Comparison of ENCODE assay signal across 26 cellular contexts in the genomic region with DNA sequence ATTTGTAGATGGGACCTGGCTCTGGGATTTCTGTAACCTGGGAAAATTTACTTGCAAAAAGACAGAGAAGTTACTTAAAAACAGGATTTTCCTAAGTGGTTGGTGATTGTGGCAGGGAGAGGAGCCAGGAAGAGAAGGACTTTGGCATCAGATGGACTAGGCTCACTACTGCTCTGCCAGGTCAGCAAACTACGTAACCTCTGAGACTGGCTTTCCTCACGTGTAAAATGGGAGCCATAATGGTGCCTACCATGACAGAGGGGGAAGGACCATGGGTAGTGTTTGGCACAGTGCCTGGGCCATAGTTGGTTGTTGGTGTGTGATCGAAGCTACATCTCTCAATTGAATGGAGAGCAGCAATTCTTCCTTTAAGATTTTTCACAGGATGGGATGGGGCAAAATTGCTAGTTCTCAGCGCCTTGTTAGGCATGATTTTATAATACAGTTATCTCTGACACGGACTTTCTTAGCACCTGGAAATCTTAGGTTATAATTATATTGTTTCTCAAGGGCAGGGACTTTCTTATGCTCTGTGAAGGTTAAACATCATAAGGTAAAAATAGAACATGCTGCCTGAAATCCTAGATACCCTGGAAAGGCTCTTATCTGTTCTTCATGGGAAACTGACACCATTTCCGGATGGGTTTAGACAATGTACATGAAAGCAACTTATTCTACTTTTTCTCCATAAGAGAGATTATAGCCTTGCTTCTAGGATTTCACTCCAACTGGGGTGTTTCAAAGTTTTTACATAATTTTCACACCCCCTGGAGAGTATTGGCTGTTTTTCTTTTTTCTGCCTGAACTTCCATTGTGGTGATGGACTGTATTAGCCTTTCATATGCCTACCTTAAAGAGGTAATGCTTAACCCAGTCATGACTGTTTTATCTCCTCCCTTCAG. TPM values are rescaled to one million over a fixed set of nuclear protein-coding genes. Genes with fewer than 3 reads are reported as not detected.
DNase-seq lines count a peak whose midpoint lies in the region; ATAC-seq and TF ChIP-seq lines count a peak whose summit lies in the region.
"Had no signal": no experiment of that assay in that cellular context is flagged by ENCODE, and none has a peak within 500 bp of the region (broad histone marks: within the 10 kb centered on the region; RNA-seq: fewer than 3 reads in every experiment).

No MANE protein-coding gene starts in this region.

- 92 to 98% methylated on average over 5 to 6 of the region's 6 CpGs for WGBS in endodermal cell (ENCODE audit: insufficient coverage in 1 of 2, insufficient read length in 1 of 2), 2 experiments

- H3K4me1 Mint-ChIP-seq in GM23338 (peaks cover 93% of the 10 kb centered on the region), endodermal cell (peaks cover 81% of the 10 kb centered on the region), mesothelial cell of epicardium (peaks cover 45% of the 10 kb centered on the region)
- H3K4me1 Mint-ChIP-seq: activated CD4-positive, alpha-beta memory T cell treated with anti-CD3 and anti-CD28 coated beads, Interleukin-2, amount 10 ng/mL, durations not matched to agents 7 days and 5 days; central memory CD8-positive, alpha-beta T cell; stimulated activated memory B cell treated with anti-CD40 and anti-IgM and Interleukin-4, amounts not matched to agents 10 μg/mL and 1 μg/mL and 100 μg/mL, for 72 hours had no signal

- H3K9me3 Mint-ChIP-seq in GM23338 (no peaks in the 10 kb centered on the region; the same call in 2 of the 3 replicates), endodermal cell (no peaks in the 10 kb centered on the region), mesothelial cell of epicardium (no peaks in the 10 kb centered on the region)
- H3K9me3 Mint-ChIP-seq: activated CD4-positive, alpha-beta memory T cell treated with anti-CD3 and anti-CD28 coated beads, Interleukin-2, amount 10 ng/mL, durations not matched to agents 7 days and 5 days; activated T-helper 1 cell treated with anti-CD3 and anti-CD28 coated beads, Interleukin-12 subunit alpha, Interleukin-12 subunit beta, Interleukin-2, Interleukin-4 antibody, amounts not matched to agents 30 ng/mL and 10 ng/mL and 1 ng/mL, durations not matched to agents 14 hours and 24 hours and 36 hours; CD4-positive, alpha-beta T cell; central memory CD8-positive, alpha-beta T cell; stimulated activated memory B cell treated with anti-CD40 and anti-IgM and Interleukin-4, amounts not matched to agents 10 μg/mL and 1 μg/mL and 100 μg/mL, for 72 hours; T-helper 2 cell treated with Interferon-gamma antibody and Interleukin-4, amounts not matched to agents 5 μg/mL and 100 μg/mL, for 36 hours had no signal

- peaks cover 17% of the 10 kb centered on the region; the same call in 1 of the 2 replicates for H3F3A ChIP-seq in GM23338 (replicated peaks; ENCODE audit: low read depth)

- H3K4me3 Mint-ChIP-seq in GM23338 (peak overlapping the region; percentile 1; the same call in 1 of the 3 replicates), endodermal cell (no peak overlapping the region), mesothelial cell of epicardium (no peak overlapping the region)
- H3K4me3 Mint-ChIP-seq: activated CD4-positive, alpha-beta memory T cell treated with anti-CD3 and anti-CD28 coated beads, Interleukin-2, amount 10 ng/mL, durations not matched to agents 7 days and 5 days; activated T-helper 1 cell treated with anti-CD3 and anti-CD28 coated beads, Interleukin-12 subunit alpha, Interleukin-12 subunit beta, Interleukin-2, Interleukin-4 antibody, amounts not matched to agents 30 ng/mL and 10 ng/mL and 1 ng/mL, durations not matched to agents 14 hours and 24 hours and 36 hours; CD4-positive, alpha-beta T cell; central memory CD8-positive, alpha-beta T cell; stimulated activated memory B cell treated with anti-CD40 and anti-IgM and Interleukin-4, amounts not matched to agents 10 μg/mL and 1 μg/mL and 100 μg/mL, for 72 hours; T-helper 2 cell treated with Interferon-gamma antibody and Interleukin-4, amounts not matched to agents 5 μg/mL and 100 μg/mL, for 36 hours had no signal

- no peak overlapping the region for H3K4me3 ChIP-seq in GM23338
- no peak overlapping the region for H3K4me3 ChIP-seq in endodermal cell (ENCODE audit: low read length)
- H3K4me3 ChIP-seq: Peyer's patch, upper lobe of right lung had no signal

- peaks cover 92% of the 10 kb centered on the region for H3K4me1 ChIP-seq in GM23338 (ENCODE audit: insufficient read depth)
- peaks cover 31% of the 10 kb centered on the region for H3K4me1 ChIP-seq in endodermal cell (ENCODE audit: control insufficient read depth, insufficient read depth, low read length)
- H3K4me1 ChIP-seq: Peyer's patch had no signal

- no peaks in the 10 kb centered on the region for H4K20me1 ChIP-seq in GM23338 (replicated peaks; ENCODE audit: insufficient read depth)

- H3K79me2 ChIP-seq in GM23338 (replicated peaks; ENCODE audit: insufficient read depth), result peaks cover 92% of the 10 kb centered on the region

- no peaks in the 10 kb centered on the region for H3K9me3 ChIP-seq in endodermal cell (ENCODE audit: control insufficient read depth, low read length)
- H3K9me3 ChIP-seq: neutrophil, Peyer's patch, upper lobe of right lung had no signal

- H3K4me2 ChIP-seq in GM23338, result peak overlapping the region; percentile 77

- H3K27me3 ChIP-seq in GM23338 (ENCODE audit: insufficient read depth), result no peaks in the 10 kb centered on the region
- no peaks in the 10 kb centered on the region for H3K27me3 ChIP-seq in endodermal cell (ENCODE audit: control insufficient read depth, insufficient read depth, low read length, poor library complexity, severe bottlenecking)
- H3K27me3 ChIP-seq: Peyer's patch, upper lobe of right lung had no signal

- peaks cover 7% of the 10 kb centered on the region; the same call in 2 of the 3 replicates for H3K36me3 Mint-ChIP-seq in GM23338 (ENCODE audit: low read depth)
- H3K36me3 Mint-ChIP-seq in endodermal cell (ENCODE audit: low read depth), result peaks cover 11% of the 10 kb centered on the region
- peaks cover 2% of the 10 kb centered on the region for H3K36me3 Mint-ChIP-seq in mesothelial cell of epicardium
- H3K36me3 Mint-ChIP-seq: stimulated activated memory B cell treated with anti-CD40 and anti-IgM and Interleukin-4, amounts not matched to agents 10 μg/mL and 1 μg/mL and 100 μg/mL, for 72 hours had no signal

- peaks cover 8% of the 10 kb centered on the region for H3K27me3 Mint-ChIP-seq in GM23338 (ENCODE audit: insufficient read depth, low read depth, poor library complexity)
- no peaks in the 10 kb centered on the region for H3K27me3 Mint-ChIP-seq in endodermal cell (ENCODE audit: insufficient read depth)
- no peaks in the 10 kb centered on the region for H3K27me3 Mint-ChIP-seq in mesothelial cell of epicardium (ENCODE audit: low read depth)

- ATAC-seq in GM23338, result no peak
- no peak for ATAC-seq in stimulated activated naive CD8-positive, alpha-beta T cell treated with anti-CD3 and anti-CD28 coated beads, Interleukin-15, Interleukin-2, amounts not matched to agents 100 U/mL and 50 U/mL, for 24 hours
- ATAC-seq: stimulated activated memory B cell treated with anti-CD40 and anti-IgM and Interleukin-4, amounts not matched to agents 10 μg/mL and 1 μg/mL and 100 μg/mL, for 72 hours; upper lobe of right lung had no signal

- H3K27ac Mint-ChIP-seq in GM23338, result peak overlapping the region; percentile 54
- no peak overlapping the region for H3K27ac Mint-ChIP-seq in endodermal cell
- H3K27ac Mint-ChIP-seq in mesothelial cell of epicardium, result peak overlapping the region; percentile 43
- H3K27ac Mint-ChIP-seq: activated CD4-positive, alpha-beta memory T cell treated with anti-CD3 and anti-CD28 coated beads, Interleukin-2, amount 10 ng/mL, durations not matched to agents 7 days and 5 days; activated T-helper 1 cell treated with anti-CD3 and anti-CD28 coated beads, Interleukin-12 subunit alpha, Interleukin-12 subunit beta, Interleukin-2, Interleukin-4 antibody, amounts not matched to agents 30 ng/mL and 10 ng/mL and 1 ng/mL, durations not matched to agents 14 hours and 24 hours and 36 hours; CD4-positive, alpha-beta T cell; stimulated activated memory B cell treated with anti-CD40 and anti-IgM and Interleukin-4, amounts not matched to agents 10 μg/mL and 1 μg/mL and 100 μg/mL, for 72 hours; T-helper 2 cell treated with Interferon-gamma antibody and Interleukin-4, amounts not matched to agents 5 μg/mL and 100 μg/mL, for 36 hours had no signal

- DNase-seq in NCI-H2107 treated with DMSO at 0.1 percent for 48 hours (lab: John Stamatoyannopoulos, UW; ENCODE audit: unreplicated experiment) (peak; percentile 16), NCI-H2107 (lab: John Stamatoyannopoulos, UW) (no peak), GM23338 (ENCODE audit: low spot score) (no peak), endodermal cell (peak; percentile 3), mesothelial cell of epicardium (ENCODE audit: low spot score in 2 of 2, unreplicated experiment in 2 of 2) (no peak), NCI-H1105 treated with DMSO at 0.1 percent for 48 hours (lab: John Stamatoyannopoulos, UW) (no peak), AML-193 (lab: John Stamatoyannopoulos, UW) (no peak)
- no peak for DNase-seq in stimulated activated naive CD8-positive, alpha-beta T cell treated with anti-CD3 and anti-CD28 coated beads, Interleukin-15, Interleukin-2, amounts not matched to agents 100 U/mL and 50 U/mL, for 24 hours
- DNase-seq: 8988T; activated CD4-positive, alpha-beta memory T cell treated with anti-CD3 and anti-CD28 coated beads, Interleukin-2, amount 10 ng/mL, durations not matched to agents 7 days and 5 days; activated CD4-positive, alpha-beta T cell treated with anti-CD3 and anti-CD28 coated beads for 1 hour; activated CD8-positive, alpha-beta memory T cell treated with anti-CD3 and anti-CD28 coated beads, Interleukin-2, amount 50 U/mL, for 48 hours; activated naive CD4-positive, alpha-beta T cell treated with Interleukin-2 at 50 U/mL for 16 hours; CD4-positive, alpha-beta T cell; foreskin melanocyte; KBM-7; NCI-H1092 treated with DMSO at 0.1 percent for 48 hours; NCI-H187 treated with DMSO at 0.1 percent for 48 hours; NCI-H748 treated with DMSO at 0.1 percent for 48 hours; Peyer's patch; upper lobe of right lung had no signal

- H3K36me3 ChIP-seq in GM23338 (ENCODE audit: insufficient read depth) (no peaks in the 10 kb centered on the region), endodermal cell (ENCODE audit: control insufficient read depth, insufficient read depth, low read length) (no peaks in the 10 kb centered on the region)
- H3K36me3 ChIP-seq: neutrophil, Peyer's patch, upper lobe of right lung had no signal

- no peak overlapping the region for H2AFZ ChIP-seq in GM23338

- H3K9me2 ChIP-seq in GM23338 (ENCODE audit: insufficient read depth), result no peaks in the 10 kb centered on the region

- no peak overlapping the region for H3K9ac ChIP-seq in endodermal cell (ENCODE audit: extremely low read depth, low read length, poor library complexity, severe bottlenecking)

- TF ChIP-seq CTCF in GM23338 (conservative IDR thresholded peaks at IDR 0.05; ENCODE audit: low read depth in 2 of 2) (no peak), endodermal cell (conservative IDR thresholded peaks at IDR 0.05) (no peak), mesothelial cell of epicardium (IDR thresholded peaks at IDR 0.05; ENCODE audit: unreplicated experiment) (no peak)

- H3K27ac ChIP-seq in GM23338 (ENCODE audit: low read depth) (peak overlapping the region; percentile 96), endodermal cell (ENCODE audit: low read depth, low read length) (no peak overlapping the region)
- H3K27ac ChIP-seq: neutrophil, Peyer's patch, upper lobe of right lung had no signal

RNA-seq across cellular contexts. Expression of a gene that starts 10.9 kb away (rescaled TPM):
- total RNA-seq in GM23338 (2014; rRNA removed; shearing (Covaris generic)), result 94.3 and 96.0 TPM in 2 replicates
- polyA plus RNA-seq in GM23338 (2016; fragmentation: Nextera tagmentation; extraction: Ambion mirVana), result 53.8 and 59.7 TPM in 2 replicates
- total RNA-seq in endodermal cell, result 10 to 100 TPM; 77.4 to 77.9 TPM
- polyA plus RNA-seq in endodermal cell (2013, experiment 1 of 2), result 28.6 TPM
- 27.2 TPM for polyA plus RNA-seq in endodermal cell (2013, experiment 2 of 2)
- total RNA-seq in mesothelial cell of epicardium, result 76.0 to 89.9 TPM (median 81.4 TPM) in 3 replicates
- total RNA-seq: activated T-helper 1 cell treated with anti-CD3 and anti-CD28 coated beads, Interleukin-12 subunit alpha, Interleukin-12 subunit beta, Interleukin-2, Interleukin-4 antibody, amounts not matched to agents 30 ng/mL and 10 ng/mL and 1 ng/mL, durations not matched to agents 14 hours and 24 hours and 36 hours; CD4-positive, alpha-beta T cell had no signal

Comparison
In these comparisons a context has a peak if more than half of its experiments do, and no peak if none do; other contexts are left out.
1. DNase-seq: peak in NCI-H2107 treated with DMSO at 0.1 percent for 48 hours (single experiment) and endodermal cell (single experiment); none in NCI-H2107 (single experiment), GM23338 (single experiment), mesothelial cell of epicardium (0 of 2), stimulated activated naive CD8-positive, alpha-beta T cell treated with anti-CD3 and anti-CD28 coated beads, Interleukin-15, Interleukin-2, amounts not matched to agents 100 U/mL and 50 U/mL, for 24 hours (single experiment), NCI-H1105 treated with DMSO at 0.1 percent for 48 hours (single experiment) and AML-193 (0 of 2).